10 cellular contexts compared by ENCODE assay signal in the genomic region with DNA sequence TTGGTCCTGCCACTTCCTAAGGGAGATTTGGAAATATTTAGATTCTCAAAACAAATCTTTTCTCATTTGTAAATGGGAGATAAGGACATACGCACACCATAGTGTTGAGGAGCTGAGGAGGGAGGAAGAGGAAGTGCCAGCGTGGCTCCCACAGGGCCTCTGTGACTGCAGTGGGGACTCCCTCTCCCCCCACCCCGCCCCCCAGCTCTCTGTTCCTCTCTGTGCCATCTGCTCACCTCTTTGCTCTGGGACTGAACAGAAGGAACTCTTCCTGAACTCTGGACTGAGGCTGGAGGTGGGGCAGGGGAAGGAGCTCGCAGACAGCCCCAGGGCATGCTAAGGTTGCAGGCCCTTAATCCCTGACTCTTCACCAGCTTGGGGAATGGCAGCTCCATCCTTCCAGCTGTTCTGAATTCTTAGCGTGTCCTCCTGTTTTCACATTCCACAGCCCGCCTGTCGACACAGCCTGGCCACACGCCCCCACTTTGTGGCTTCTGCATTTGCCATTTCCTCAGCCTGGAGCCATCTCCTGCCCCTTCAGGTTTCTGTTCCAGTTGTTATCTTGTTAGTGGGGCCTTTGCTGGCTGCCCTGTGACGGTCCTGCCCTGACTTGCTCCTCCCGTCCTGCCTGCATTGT. TPM values are rescaled to one million over a fixed set of nuclear protein-coding genes. Genes with fewer than 3 reads are reported as not detected.
A peak's percentile ranks its signal among the peaks of the same experiment; 100 is the strongest.
DNase-seq lines count a peak whose midpoint lies in the region; ATAC-seq, FAIRE-seq and TF ChIP-seq lines count a peak whose summit lies in the region.
"Had no signal": no experiment of that assay in that cellular context is flagged by ENCODE, and none has a peak within 500 bp of the region (broad histone marks: within the 10 kb centered on the region; RNA-seq: fewer than 3 reads in every experiment).

No MANE protein-coding gene starts in this region.

- DNase-seq in COLO668 (lab: John Stamatoyannopoulos, UW; ENCODE audit: unreplicated experiment) (peak; percentile 51), NCI-H1694 treated with DMSO at 0.1 percent for 48 hours (lab: John Stamatoyannopoulos, UW) (peak; percentile 34), GM12878 (ENCODE audit: low read depth, low spot score) (no peak), inferior parietal cortex (ENCODE audit: extremely low spot score) (no peak), kidney glomerular epithelial cell (lab: John Stamatoyannopoulos, UW) (no peak), iPS-NIHi11 (ENCODE audit: low spot score) (no peak)
- DNase-seq in effector CD4-positive, alpha-beta T cell, result no peak

- TF ChIP-seq CTCF in GM12878 (IDR thresholded peaks at IDR 0.05 in 2 of 3, conservative IDR thresholded peaks at IDR 0.05 in 1 of 3; ENCODE audit: control insufficient read depth in 2 of 3, extremely low read depth in 1 of 3, insufficient read depth in 1 of 3, low read depth in 3 of 3, low read length in 3 of 3), result no peak

- BruUV-seq in GM12878 (replicated peaks; lab: Mats Ljungman, UMichigan), result no TSS peak

- H3K4me3 ChIP-seq in GM12878 (no peak overlapping the region), muscle layer of duodenum (ENCODE audit: low read depth in 1 of 2, low read length in 2 of 2) (no peak overlapping the region)

- CTCF ChIA-PET in GM12878 (lab: Yijun Ruan, JAX), result interaction anchor here (0.6 kb wide), 2 partner anchors 86 to 255 kb away, joined by 3 to 4 read pairs; no protein-coding TSS in a partner anchor

- WGBS in GM12878 (ENCODE audit: insufficient coverage, insufficient replicate concordance, low lambda C conversion rate, missing lambda C conversion rate), result 69% methylated on average over 10 of the region's 10 CpGs

- no peak overlapping the region; the same call in 1 of the 2 replicates for H3K4me2 ChIP-seq in GM12878 (ENCODE audit: control insufficient read depth, insufficient read depth)

- no peaks in the 10 kb centered on the region; the same call in 1 of the 2 replicates for H4K20me1 ChIP-seq in GM12878 (ENCODE audit: control insufficient read depth, insufficient read depth)

- no peak for TF ChIP-seq RAD21 in GM12878 (IDR thresholded peaks at IDR 0.05; ENCODE audit: insufficient read depth, low read depth, low read length)

- peaks cover 10% of the 10 kb centered on the region for H3K4me1 ChIP-seq in GM12878 (ENCODE audit: control insufficient read depth, insufficient read depth, low read length)
- no peaks in the 10 kb centered on the region for H3K4me1 ChIP-seq in muscle layer of duodenum (ENCODE audit: control insufficient read depth in 1 of 2, insufficient read depth in 2 of 2, low read length in 2 of 2)

- H3K27ac ChIP-seq in GM12878 (ENCODE audit: control insufficient read depth, insufficient read depth) (peak overlapping the region; percentile 10), muscle layer of duodenum (ENCODE audit: low read length) (peak overlapping the region; percentile 31)

- no peak for TF ChIP-seq POLR2A in GM12878 (IDR thresholded peaks at IDR 0.05; ENCODE audit: low read depth, low read length)

- POLR2A ChIA-PET in GM12878 (lab: Charles Lee), result interaction anchor here (0.6 to 1.0 kb wide), 3 partner anchors 9 to 184 kb away, joined by 3 to 4 read pairs (median 4); no protein-coding TSS in a partner anchor

- no peak overlapping the region for H3K9ac ChIP-seq in GM12878 (ENCODE audit: control insufficient read depth, insufficient read depth, low read length)

- no peak for TF ChIP-seq EP300 in GM12878 (IDR thresholded peaks at IDR 0.05; ENCODE audit: borderline replicate concordance in 1 of 2, control insufficient read depth in 1 of 2, low read depth in 2 of 2, low read length in 2 of 2)

- H3K36me3 ChIP-seq in GM12878 (ENCODE audit: control insufficient read depth in 2 of 2, insufficient read depth in 2 of 2, low read length in 1 of 2) (peaks cover 15 to 24% of the 10 kb centered on the region in 2 experiments), muscle layer of duodenum (ENCODE audit: control insufficient read depth in 1 of 2, insufficient read depth in 2 of 2, low read length in 2 of 2) (peaks cover 56 to 82% of the 10 kb centered on the region in 2 donors)

- H3K27me3 ChIP-seq in GM12878 (replicated peaks in 1 of 2; ENCODE audit: control insufficient read depth in 2 of 2, insufficient read depth in 2 of 2, low read length in 1 of 2) (no peaks in the 10 kb centered on the region), muscle layer of duodenum (ENCODE audit: low read depth, low read length) (no peaks in the 10 kb centered on the region)

- RAD21 ChIA-PET in GM12878 (lab: Charles Lee; ENCODE audit: unreplicated experiment), result no interaction called here

- in situ Hi-C loops in GM12878 (cut with MboI), result no loop called here

- H3K79me2 ChIP-seq in GM12878 (ENCODE audit: control insufficient read depth, insufficient read depth, low read length), result no peaks in the 10 kb centered on the region

- no peak overlapping the region for H2AFZ ChIP-seq in GM12878 (ENCODE audit: control insufficient read depth, low read depth, low read length)

- SMC1A ChIA-PET in GM12878 (lab: Charles Lee; ENCODE audit: uncharacterized antibody, unreplicated experiment), result interaction anchor here (0.6 to 2.3 kb wide), 2 partner anchors 11 to 19 kb away, joined by 3 to 6 read pairs; a partner anchor contains a TSS

- intact Hi-C loops in GM12878 (cut with micrococcal nuclease; ENCODE audit: unreplicated experiment), result no loop called here

- no peaks in the 10 kb centered on the region for H3K9me3 ChIP-seq in GM12878 (replicated peaks; ENCODE audit: control insufficient read depth, insufficient read depth, low read length)
- H3K9me3 ChIP-seq in muscle layer of duodenum (ENCODE audit: control insufficient read depth in 1 of 2, low read length in 2 of 2), result no peaks in the 10 kb centered on the region

- FAIRE-seq in GM12878 (lab: Jason Lieb, UNC), result no peak
- FAIRE-seq: frontal cortex had no signal

- ATAC-seq in GM12878, result peak; percentile 75
- ATAC-seq: Panc1 had no signal

RNA-seq across cellular contexts. Expression of a gene that starts 11.5 kb away (rescaled TPM):
- total RNA-seq in GM12878 (2013; cell fraction: nucleolus; rRNA removed), result 38.5 and 40.4 TPM in 2 replicates
- total RNA-seq in GM12878 (2014; rRNA removed) (56.0 and 57.3 TPM in 2 replicates), GM12878 (2014; rRNA removed; fragmentation: Illumina TruSeq; extraction: Trizol) (55.0 and 59.4 TPM in 2 replicates), GM12878 (2021) (45.4 and 50.0 TPM in 2 replicates)
- polyA plus RNA-seq in GM12878 (2011; ENCODE audit: low read depth), result 22.3 TPM
- polyA plus RNA-seq in GM12878 (2011; rRNA removed) (25.0 and 37.2 TPM in 2 replicates), GM12878 (2014; fragmentation: Illumina TruSeq; extraction: Trizol) (55.2 and 68.6 TPM in 2 replicates), GM12878 (2014; fragmentation: Nextera tagmentation; extraction: Ambion mirVana) (10 to 100 TPM; 19.8 to 33.4 TPM), GM12878 (2014; rRNA removed) (50.6 and 52.5 TPM in 2 replicates), GM12878 (2016; fragmentation: Nextera tagmentation; extraction: Ambion mirVana) (10 to 100 TPM; 74.9 to 78.8 TPM)
- polyA plus RNA-seq in GM12878 (2011; cell fraction: cytosol; rRNA removed), result 56.5 and 62.8 TPM in 2 replicates
- 42.8 and 59.0 TPM in 2 replicates for polyA plus RNA-seq in GM12878 (2011; cell fraction: nucleus; rRNA removed)
- polyA plus RNA-seq in GM12878 (2012), result 32.7 and 33.1 TPM in 2 replicates
- 30.1 and 46.4 TPM in 2 replicates for polyA minus RNA-seq in GM12878 (2011; rRNA and poly(A)+ RNA removed)
- 21.0 TPM in 2 replicates for polyA minus RNA-seq in GM12878 (2011; cell fraction: cytosol; rRNA and poly(A)+ RNA removed)
- 12.5 and 30.6 TPM in 2 replicates for polyA minus RNA-seq in GM12878 (2011; cell fraction: nucleus; rRNA and poly(A)+ RNA removed)

RNA-seq across cellular contexts. Expression of a gene that starts 42.6 kb away (rescaled TPM):
- 26.2 and 28.5 TPM in 2 replicates for total RNA-seq in GM12878 (2013; cell fraction: nucleolus; rRNA removed)
- total RNA-seq in GM12878 (2014; rRNA removed) (28.2 and 29.0 TPM in 2 replicates), GM12878 (2014; rRNA removed; fragmentation: Illumina TruSeq; extraction: Trizol) (36.6 and 36.8 TPM in 2 replicates), GM12878 (2021) (60.9 and 61.4 TPM in 2 replicates)
- 22.3 TPM for polyA plus RNA-seq in GM12878 (2011; ENCODE audit: low read depth)
- polyA plus RNA-seq in GM12878 (2011; rRNA removed) (46.8 and 48.8 TPM in 2 replicates), GM12878 (2014; fragmentation: Illumina TruSeq; extraction: Trizol) (64.3 and 70.9 TPM in 2 replicates), GM12878 (2014; fragmentation: Nextera tagmentation; extraction: Ambion mirVana) (10 to 100 TPM; 13.9 to 20.7 TPM), GM12878 (2014; rRNA removed) (40.2 and 42.5 TPM in 2 replicates), GM12878 (2016; fragmentation: Nextera tagmentation; extraction: Ambion mirVana) (10 to 100 TPM; 62.5 to 66.2 TPM)
- polyA plus RNA-seq in GM12878 (2011; cell fraction: cytosol; rRNA removed), result 33.9 and 42.6 TPM in 2 replicates
- 26.3 and 33.1 TPM in 2 replicates for polyA plus RNA-seq in GM12878 (2011; cell fraction: nucleus; rRNA removed)
- polyA plus RNA-seq in GM12878 (2012), result 36.2 and 43.7 TPM in 2 replicates
- 36.2 and 41.6 TPM in 2 replicates for polyA minus RNA-seq in GM12878 (2011; rRNA and poly(A)+ RNA removed)
- 26.5 and 29.3 TPM in 2 replicates for polyA minus RNA-seq in GM12878 (2011; cell fraction: cytosol; rRNA and poly(A)+ RNA removed)
- polyA minus RNA-seq in GM12878 (2011; cell fraction: nucleus; rRNA and poly(A)+ RNA removed), result 9.4 and 22.3 TPM in 2 replicates

RNA-seq across cellular contexts. Expression of a gene that starts 47.2 kb away (rescaled TPM):
- total RNA-seq in GM12878 (2013; cell fraction: nucleolus; rRNA removed), result 51.3 and 51.5 TPM in 2 replicates
- 31.5 and 32.1 TPM in 2 replicates for total RNA-seq in GM12878 (2014; rRNA removed)
- 26.3 and 27.8 TPM in 2 replicates for total RNA-seq in GM12878 (2014; rRNA removed; fragmentation: Illumina TruSeq; extraction: Trizol)
- total RNA-seq in GM12878 (2021), result 29.8 and 30.6 TPM in 2 replicates
- polyA plus RNA-seq in GM12878 (2011; ENCODE audit: low read depth), result 14.5 TPM
- 6.9 and 9.1 TPM in 2 replicates for polyA plus RNA-seq in GM12878 (2011; rRNA removed)
- polyA plus RNA-seq in GM12878 (2011; cell fraction: cytosol; rRNA removed), result 14.1 and 18.0 TPM in 2 replicates
- 6.9 and 11.6 TPM in 2 replicates for polyA plus RNA-seq in GM12878 (2011; cell fraction: nucleus; rRNA removed)
- polyA plus RNA-seq in GM12878 (2012), result 16.7 and 17.2 TPM in 2 replicates
- 26.4 and 28.5 TPM in 2 replicates for polyA plus RNA-seq in GM12878 (2014; fragmentation: Illumina TruSeq; extraction: Trizol)
- polyA plus RNA-seq in GM12878 (2014; fragmentation: Nextera tagmentation; extraction: Ambion mirVana), result 10 to 100 TPM in 1 of 2 experiments, 1 to 10 TPM in 1; 7.4 to 14.6 TPM
- polyA plus RNA-seq in GM12878 (2014; rRNA removed), result 16.4 and 18.2 TPM in 2 replicates
- 10 to 100 TPM; 24.9 to 27.2 TPM for polyA plus RNA-seq in GM12878 (2016; fragmentation: Nextera tagmentation; extraction: Ambion mirVana)
- polyA minus RNA-seq in GM12878 (2011; rRNA and poly(A)+ RNA removed), result 30.2 and 32.8 TPM in 2 replicates
- 14.2 and 16.9 TPM in 2 replicates for polyA minus RNA-seq in GM12878 (2011; cell fraction: cytosol; rRNA and poly(A)+ RNA removed)
- 15.8 and 18.1 TPM in 2 replicates for polyA minus RNA-seq in GM12878 (2011; cell fraction: nucleus; rRNA and poly(A)+ RNA removed)

Comparison
In these comparisons a context has a peak if more than half of its experiments do, and no peak if none do; other contexts are left out.
1. DNase-seq: peak in COLO668 (single experiment) and NCI-H1694 treated with DMSO at 0.1 percent for 48 hours (single experiment); none in GM12878 (single experiment), effector CD4-positive, alpha-beta T cell (single experiment), inferior parietal cortex (single experiment), kidney glomerular epithelial cell (single experiment) and iPS-NIHi11 (single experiment).